ENCODE assay signal across 8 cellular contexts in genomic region chr6:63635165-63635562, GRCh38. TPM values are rescaled to one million over a fixed set of nuclear protein-coding genes. Genes with fewer than 3 reads are reported as not detected.
DNase-seq lines count a peak whose midpoint lies in the region; ATAC-seq and TF ChIP-seq lines count a peak whose summit lies in the region.

No MANE protein-coding gene starts in this region.

- H3K27me3 ChIP-seq in iPS-20b (ENCODE audit: insufficient read depth, low read length) (peaks cover 50% of the 10 kb centered on the region), suprapubic skin (no peaks in the 10 kb centered on the region)

- H3K4me3 Mint-ChIP-seq in T-helper 1 cell treated with Interleukin-12 subunit alpha and Interleukin-12 subunit beta and Interleukin-4 antibody, amounts not matched to agents 30 μg/mL and 1 μg/mL, for 36 hours, result peak overlapping the region; percentile 75
- H3K4me3 Mint-ChIP-seq in activated CD8-positive, alpha-beta T cell treated with anti-CD3 and anti-CD28 coated beads for 36 hours, result peak overlapping the region; percentile 88

- no peak for TF ChIP-seq EP300 in suprapubic skin (IDR thresholded peaks at IDR 0.05)

- CTCF ChIA-PET in activated CD8-positive, alpha-beta T cell treated with anti-CD3 and anti-CD28 coated beads for 36 hours (lab: Charles Lee), result interaction anchor here (0.7 to 4.4 kb wide), 9 partner anchors 11 to 61 kb away, joined by 3 to 21 read pairs (median 3); no protein-coding TSS in a partner anchor

- no peaks in the 10 kb centered on the region for H3K9me3 Mint-ChIP-seq in T-helper 1 cell treated with Interleukin-12 subunit alpha and Interleukin-12 subunit beta and Interleukin-4 antibody, amounts not matched to agents 30 μg/mL and 1 μg/mL, for 36 hours
- H3K9me3 Mint-ChIP-seq in activated CD8-positive, alpha-beta T cell treated with anti-CD3 and anti-CD28 coated beads for 36 hours, result no peaks in the 10 kb centered on the region

- H3K4me1 Mint-ChIP-seq in T-helper 1 cell treated with Interleukin-12 subunit alpha and Interleukin-12 subunit beta and Interleukin-4 antibody, amounts not matched to agents 30 μg/mL and 1 μg/mL, for 36 hours (ENCODE audit: low read depth), result peaks cover 33% of the 10 kb centered on the region
- H3K4me1 Mint-ChIP-seq in activated CD8-positive, alpha-beta T cell treated with anti-CD3 and anti-CD28 coated beads for 36 hours (ENCODE audit: low read depth), result peaks cover 33% of the 10 kb centered on the region

- peaks cover 17% of the 10 kb centered on the region; the same call in 1 of the 2 replicates for H3K4me1 ChIP-seq in iPS-20b (ENCODE audit: insufficient read depth, low read length)
- H3K4me1 ChIP-seq in suprapubic skin, result peaks cover 42% of the 10 kb centered on the region

- H3K27me3 Mint-ChIP-seq in T-helper 1 cell treated with Interleukin-12 subunit alpha and Interleukin-12 subunit beta and Interleukin-4 antibody, amounts not matched to agents 30 μg/mL and 1 μg/mL, for 36 hours (ENCODE audit: low read depth), result peaks cover under 1% of the 10 kb centered on the region
- no peaks in the 10 kb centered on the region for H3K27me3 Mint-ChIP-seq in activated CD8-positive, alpha-beta T cell treated with anti-CD3 and anti-CD28 coated beads for 36 hours

- peaks cover 2% of the 10 kb centered on the region for H3K36me3 Mint-ChIP-seq in T-helper 1 cell treated with Interleukin-12 subunit alpha and Interleukin-12 subunit beta and Interleukin-4 antibody, amounts not matched to agents 30 μg/mL and 1 μg/mL, for 36 hours (ENCODE audit: low read depth)
- peaks cover 3% of the 10 kb centered on the region for H3K36me3 Mint-ChIP-seq in activated CD8-positive, alpha-beta T cell treated with anti-CD3 and anti-CD28 coated beads for 36 hours (ENCODE audit: low read depth)

- peak; percentile 25 for ATAC-seq in HG03095 (IDR thresholded peaks at IDR 0.05; ENCODE audit: unreplicated experiment)
- ATAC-seq in activated CD8-positive, alpha-beta T cell treated with anti-CD3 and anti-CD28 coated beads for 36 hours, result peak; percentile 14

- H3K9me3 ChIP-seq in iPS-20b (ENCODE audit: insufficient read depth, low read depth, low read length) (no peaks in the 10 kb centered on the region), suprapubic skin (no peaks in the 10 kb centered on the region)

- no peaks in the 10 kb centered on the region for H3K36me3 ChIP-seq in iPS-20b (ENCODE audit: insufficient read depth, low read depth, low read length)
- no peaks in the 10 kb centered on the region for H3K36me3 ChIP-seq in suprapubic skin

- H3K27ac Mint-ChIP-seq in T-helper 1 cell treated with Interleukin-12 subunit alpha and Interleukin-12 subunit beta and Interleukin-4 antibody, amounts not matched to agents 30 μg/mL and 1 μg/mL, for 36 hours, result peak overlapping the region; percentile 83
- H3K27ac Mint-ChIP-seq in activated CD8-positive, alpha-beta T cell treated with anti-CD3 and anti-CD28 coated beads for 36 hours, result peak overlapping the region; percentile 92

- DNase-seq in T-helper 1 cell, result no peak
- no peak for DNase-seq in activated CD8-positive, alpha-beta T cell treated with anti-CD3 and anti-CD28 coated beads for 36 hours
- no peak for DNase-seq in suprapubic skin (ENCODE audit: low spot score in 2 of 2)
- DNase-seq in iPS-NIHi7 (ENCODE audit: extremely low spot score), result no peak
- no peak for DNase-seq in NCI-H1930 (lab: John Stamatoyannopoulos, UW)

- TF ChIP-seq POLR2A in suprapubic skin (IDR thresholded peaks at IDR 0.05), result no peak

- POLR2A ChIA-PET in activated CD8-positive, alpha-beta T cell treated with anti-CD3 and anti-CD28 coated beads for 36 hours (lab: Charles Lee), result interaction anchor here (1.0 to 2.4 kb wide), 7 partner anchors 10 to 127 kb away, joined by 3 to 18 read pairs (median 4); no protein-coding TSS in a partner anchor

- peak overlapping the region; percentile 89 for H3K4me3 ChIP-seq in iPS-20b (ENCODE audit: low read length)
- H3K4me3 ChIP-seq in suprapubic skin, result peak overlapping the region; percentile 82

- intact Hi-C loops in activated CD8-positive, alpha-beta T cell treated with anti-CD3 and anti-CD28 coated beads for 36 hours (cut with micrococcal nuclease), result no loop called here

- H3K27ac ChIP-seq in iPS-20b (ENCODE audit: low read length) (no peak overlapping the region), suprapubic skin (peak overlapping the region; percentile 96)

- no peak for TF ChIP-seq CTCF in activated CD8-positive, alpha-beta T cell treated with anti-CD3 and anti-CD28 coated beads for 36 hours (IDR thresholded peaks at IDR 0.05)
- no peak for TF ChIP-seq CTCF in suprapubic skin (IDR thresholded peaks at IDR 0.05)

- WGBS in suprapubic skin, result 4% methylated on average over 4 of the region's 4 CpGs

- H3K9ac ChIP-seq in iPS-20b (ENCODE audit: low read depth, low read length), result peak overlapping the region; percentile 67; the same call in 1 of the 2 replicates

RNA-seq across cellular contexts. Expression of gene PHF3, which starts 0.4 kb away (rescaled TPM):
- 10 to 100 TPM; 45.6 to 50.3 TPM for total RNA-seq in activated CD8-positive, alpha-beta T cell treated with anti-CD3 and anti-CD28 coated beads for 36 hours
- 10 to 100 TPM; 38.1 to 98.5 (median 49.3) TPM for total RNA-seq in suprapubic skin
